In genomic region chr20:46545077-46545826, GRCh38 we compare ENCODE assay signal across 11 cellular contexts. TPM values are rescaled to one million over a fixed set of nuclear protein-coding genes. Genes with fewer than 3 reads are reported as not detected.
DNase-seq lines count a peak whose midpoint lies in the region; ATAC-seq and TF ChIP-seq lines count a peak whose summit lies in the region.
"Had no signal": no experiment of that assay in that cellular context is flagged by ENCODE, and none has a peak within 500 bp of the region (broad histone marks: within the 10 kb centered on the region; RNA-seq: fewer than 3 reads in every experiment).

No MANE protein-coding gene starts in this region.

- peak overlapping the region; percentile 94 for H3K27ac Mint-ChIP-seq in activated CD8-positive, alpha-beta T cell treated with anti-CD3 and anti-CD28 coated beads for 36 hours
- H3K27ac Mint-ChIP-seq in naive thymus-derived CD4-positive, alpha-beta T cell, result peak overlapping the region in 1 of 9 donors; percentile 88
- H3K27ac Mint-ChIP-seq: endodermal cell had no signal

- peaks cover 20% of the 10 kb centered on the region for H3K4me1 Mint-ChIP-seq in activated CD8-positive, alpha-beta T cell treated with anti-CD3 and anti-CD28 coated beads for 36 hours (ENCODE audit: low read depth)
- peaks cover 0 to 27% (median 0%) of the 10 kb centered on the region in 7 donors for H3K4me1 Mint-ChIP-seq in naive thymus-derived CD4-positive, alpha-beta T cell
- H3K4me1 Mint-ChIP-seq: endodermal cell had no signal

- CTCF ChIA-PET in activated CD8-positive, alpha-beta T cell treated with anti-CD3 and anti-CD28 coated beads for 36 hours (lab: Charles Lee), result interaction anchor here (1.0 to 2.1 kb wide), 12 partner anchors 10 to 143 kb away, joined by 3 to 13 read pairs (median 6); partner anchors contain the start of genes ELMO2 and TP53RK
- CTCF ChIA-PET in naive thymus-derived CD4-positive, alpha-beta T cell (lab: Charles Lee), result no interaction called here

- no peaks in the 10 kb centered on the region for H3K9me3 ChIP-seq in naive thymus-derived CD4-positive, alpha-beta T cell (ENCODE audit: control insufficient read depth in 2 of 3, low read length in 3 of 3)

- no peak for TF ChIP-seq CTCF in activated CD8-positive, alpha-beta T cell treated with anti-CD3 and anti-CD28 coated beads for 36 hours (IDR thresholded peaks at IDR 0.05)

- H3K36me3 Mint-ChIP-seq in activated CD8-positive, alpha-beta T cell treated with anti-CD3 and anti-CD28 coated beads for 36 hours (ENCODE audit: low read depth), result no peaks in the 10 kb centered on the region
- H3K36me3 Mint-ChIP-seq in naive thymus-derived CD4-positive, alpha-beta T cell, result no peaks in the 10 kb centered on the region

- H3K4me3 ChIP-seq in naive thymus-derived CD4-positive, alpha-beta T cell (ENCODE audit: low read length), result no peak overlapping the region
- no peak overlapping the region for H3K4me3 ChIP-seq in H7 (ENCODE audit: insufficient read depth, low read depth, low read length)
- H3K4me3 ChIP-seq: lung had no signal

- no peak overlapping the region for H3K27ac ChIP-seq in naive thymus-derived CD4-positive, alpha-beta T cell (ENCODE audit: low read depth, low read length)

- peak; percentile 90 for ATAC-seq in activated CD8-positive, alpha-beta T cell treated with anti-CD3 and anti-CD28 coated beads for 36 hours
- ATAC-seq in naive thymus-derived CD4-positive, alpha-beta T cell, result peak; percentile 91
- ATAC-seq in GM21423 (IDR thresholded peaks at IDR 0.05; ENCODE audit: unreplicated experiment), result no peak

- peak overlapping the region; percentile 32 for H3K4me3 Mint-ChIP-seq in activated CD8-positive, alpha-beta T cell treated with anti-CD3 and anti-CD28 coated beads for 36 hours
- peak overlapping the region in 1 of 10 donors; percentile 77 for H3K4me3 Mint-ChIP-seq in naive thymus-derived CD4-positive, alpha-beta T cell
- H3K4me3 Mint-ChIP-seq: endodermal cell had no signal

- H3K4me1 ChIP-seq in naive thymus-derived CD4-positive, alpha-beta T cell (ENCODE audit: control insufficient read depth in 2 of 2, insufficient read depth in 2 of 2, low read length in 2 of 2), result peaks cover 0 to 17% of the 10 kb centered on the region in 2 donors

- no peaks in the 10 kb centered on the region for H3K36me3 ChIP-seq in naive thymus-derived CD4-positive, alpha-beta T cell (ENCODE audit: control insufficient read depth in 2 of 3, insufficient read depth in 3 of 3, low read length in 3 of 3)
- H3K36me3 ChIP-seq in H7 (replicated peaks; ENCODE audit: control insufficient read depth, insufficient read depth, low read length), result no peaks in the 10 kb centered on the region

- DNase-seq in ELR (ENCODE audit: low read depth) (peak; percentile 21), HT1080 (ENCODE audit: low read depth) (peak; percentile 58), putamen (ENCODE audit: low spot score) (no peak), H7 (no peak)
- peak; percentile 82 for DNase-seq in activated CD8-positive, alpha-beta T cell treated with anti-CD3 and anti-CD28 coated beads for 36 hours
- peak in 1 of 9 donors; percentile 49 for DNase-seq in naive thymus-derived CD4-positive, alpha-beta T cell
- DNase-seq in effector CD8-positive, alpha-beta T cell (lab: John Stamatoyannopoulos, UW), result no peak
- DNase-seq: endodermal cell, NCI-H2227 treated with DMSO at 0.1 percent for 48 hours had no signal

- H3K27me3 ChIP-seq in naive thymus-derived CD4-positive, alpha-beta T cell (ENCODE audit: control insufficient read depth in 2 of 2, insufficient read depth in 2 of 2, low read length in 2 of 2), result no peaks in the 10 kb centered on the region
- H3K27me3 ChIP-seq in H7 (ENCODE audit: control insufficient read depth, insufficient read depth, low read length), result no peaks in the 10 kb centered on the region

- intact Hi-C loops in activated CD8-positive, alpha-beta T cell treated with anti-CD3 and anti-CD28 coated beads for 36 hours (cut with micrococcal nuclease), result no loop called here
- intact Hi-C loops in naive thymus-derived CD4-positive, alpha-beta T cell (cut with micrococcal nuclease), result loop anchor here in 1 of 2 donors (1.0 to 2.0 kb wide), 3 partner anchors 8 to 136 kb away; no protein-coding TSS in a partner anchor

- no peaks in the 10 kb centered on the region for H3K9me3 Mint-ChIP-seq in activated CD8-positive, alpha-beta T cell treated with anti-CD3 and anti-CD28 coated beads for 36 hours
- no peaks in the 10 kb centered on the region for H3K9me3 Mint-ChIP-seq in naive thymus-derived CD4-positive, alpha-beta T cell
- H3K9me3 Mint-ChIP-seq: endodermal cell had no signal

- peaks cover 10% of the 10 kb centered on the region for H3K27me3 Mint-ChIP-seq in activated CD8-positive, alpha-beta T cell treated with anti-CD3 and anti-CD28 coated beads for 36 hours
- H3K27me3 Mint-ChIP-seq in naive thymus-derived CD4-positive, alpha-beta T cell, result peaks cover 0 to 8% (median 0%) of the 10 kb centered on the region in 5 donors

- POLR2A ChIA-PET in activated CD8-positive, alpha-beta T cell treated with anti-CD3 and anti-CD28 coated beads for 36 hours (lab: Charles Lee), result interaction anchor here (0.6 to 0.9 kb wide), 2 partner anchors 13 to 37 kb away, joined by 3 read pairs; no protein-coding TSS in a partner anchor
- POLR2A ChIA-PET in naive thymus-derived CD4-positive, alpha-beta T cell (lab: Charles Lee), result no interaction called here

RNA-seq across cellular contexts. Expression of gene OCSTAMP, which starts 5.2 kb away (rescaled TPM):
- not detected in 2 replicates for total RNA-seq in HT1080 (2014; rRNA removed; shearing (Covaris generic))
- 0.06 TPM in 1 of 2 replicates, not detected in the other for polyA plus RNA-seq in HT1080 (2015; cell fraction: cytosol; rRNA removed)
- not detected in 2 replicates for polyA plus RNA-seq in HT1080 (2015; cell fraction: nucleus; rRNA removed)
- not detected for total RNA-seq in activated CD8-positive, alpha-beta T cell treated with anti-CD3 and anti-CD28 coated beads for 36 hours
- not detected for total RNA-seq in naive thymus-derived CD4-positive, alpha-beta T cell
- polyA plus RNA-seq in naive thymus-derived CD4-positive, alpha-beta T cell, result not detected
- total RNA-seq in H7 (2014; rRNA removed; shearing (Covaris generic)), result not detected in 2 replicates
- total RNA-seq: endodermal cell had no signal
- polyA plus RNA-seq: lung had no signal

RNA-seq across cellular contexts. Expression of gene ZNF334, which starts 31.9 kb away (rescaled TPM):
- not detected in 2 replicates for total RNA-seq in HT1080 (2014; rRNA removed; shearing (Covaris generic))
- polyA plus RNA-seq in HT1080 (2015; cell fraction: cytosol; rRNA removed), result not detected in 2 replicates
- not detected in 2 replicates for polyA plus RNA-seq in HT1080 (2015; cell fraction: nucleus; rRNA removed)
- total RNA-seq in activated CD8-positive, alpha-beta T cell treated with anti-CD3 and anti-CD28 coated beads for 36 hours, result 1 to 10 TPM; 4.2 to 4.4 TPM
- 1 to 10 TPM in 1 of 5 experiments, under 1 TPM in 2, not detected in 2; 0.50 to 1.7 (median 0.71) TPM for total RNA-seq in naive thymus-derived CD4-positive, alpha-beta T cell
- not detected for polyA plus RNA-seq in naive thymus-derived CD4-positive, alpha-beta T cell
- 3.9 and 9.1 TPM in 2 replicates for total RNA-seq in H7 (2014; rRNA removed; shearing (Covaris generic))

Comparison
In these comparisons a context has a peak if more than half of its experiments do, and no peak if none do; other contexts are left out.
1. DNase-seq: peak in ELR (single experiment), HT1080 (single experiment) and activated CD8-positive, alpha-beta T cell treated with anti-CD3 and anti-CD28 coated beads for 36 hours (single experiment); none in putamen (single experiment), effector CD8-positive, alpha-beta T cell (single experiment) and H7 (single experiment).